12 cellular contexts compared by ENCODE assay signal in the genomic region with DNA sequence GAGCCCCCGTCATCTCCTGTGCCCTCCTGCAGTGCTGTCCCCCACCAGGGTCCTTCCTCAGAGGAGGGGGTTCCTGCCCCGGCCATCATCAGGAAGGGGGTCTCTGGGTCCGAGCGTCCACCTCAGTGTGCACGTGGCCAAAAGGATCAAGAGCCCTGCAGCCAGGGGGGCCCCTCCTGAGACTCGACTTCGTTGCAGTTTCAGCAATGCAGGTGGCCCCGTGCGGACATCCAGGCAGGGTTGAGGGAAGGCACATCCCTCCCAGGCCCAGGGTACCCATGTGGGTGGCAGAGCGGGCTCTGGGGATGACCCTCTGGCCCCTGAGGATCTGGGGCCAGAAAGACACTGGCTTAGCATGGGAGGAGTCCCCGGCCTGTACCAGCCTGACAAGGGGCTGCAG. TPM values are rescaled to one million over a fixed set of nuclear protein-coding genes. Genes with fewer than 3 reads are reported as not detected.
A peak's percentile ranks its signal among the peaks of the same experiment; 100 is the strongest.
DNase-seq lines count a peak whose midpoint lies in the region; ATAC-seq, FAIRE-seq and TF ChIP-seq lines count a peak whose summit lies in the region.
"Had no signal": no experiment of that assay in that cellular context is flagged by ENCODE, and none has a peak within 500 bp of the region (broad histone marks: within the 10 kb centered on the region; RNA-seq: fewer than 3 reads in every experiment).

No MANE protein-coding gene starts in this region.

- intact Hi-C loops in Panc1 (cut with micrococcal nuclease; ENCODE audit: unreplicated experiment) = no loop called here
- intact Hi-C loops in transverse colon (cut with DNase I; ENCODE audit: low total_unique reads) = no loop called here

- peaks cover 3% of the 10 kb centered on the region for H3K27me3 Mint-ChIP-seq in nephron progenitor cell (ENCODE audit: low read depth, poor library complexity)

- no peak overlapping the region for H3K27ac Mint-ChIP-seq in nephron progenitor cell
- H3K27ac Mint-ChIP-seq: natural killer cell had no signal

- TF ChIP-seq CTCF in Panc1 (IDR thresholded peaks at IDR 0.05) (no peak), transverse colon (IDR thresholded peaks at IDR 0.05) (no peak), WERI-Rb-1 (IDR thresholded peaks at IDR 0.05; ENCODE audit: low read depth, low read length) (no peak), nephron progenitor cell (IDR thresholded peaks at IDR 0.05) (no peak)

- CTCF ChIA-PET in Panc1 (lab: Charles Lee) = no interaction called here

- no peak for TF ChIP-seq POLR2A in transverse colon (IDR thresholded peaks at IDR 0.05)
- TF ChIP-seq POLR2A in H54 (IDR thresholded peaks at IDR 0.05; ENCODE audit: low read depth, low read length) = no peak

- peak overlapping the region in 1 of 2 experiments; percentile 30; a peak in 2 of 4 replicates for H3K4me3 ChIP-seq in Panc1 (ENCODE audit: low read depth in 2 of 2, low read length in 2 of 2)
- H3K4me3 ChIP-seq in muscle layer of colon (ENCODE audit: low read depth in 1 of 2, low read length in 2 of 2) = peak overlapping the region in 1 of 2 donors; percentile 23
- no peak overlapping the region for H3K4me3 ChIP-seq in transverse colon
- H3K4me3 ChIP-seq in WERI-Rb-1 (ENCODE audit: low read depth, low read length) = no peak overlapping the region

- in situ Hi-C loops in Panc1 (cut with HindIII; ENCODE audit: low pct_unique_long_range_greater_than_20kb, low sequenced_read_pairs) = no loop called here
- in situ Hi-C loops in transverse colon (cut with MboI; ENCODE audit: low pct_ligation_motif_present in 1 of 4, low pct_unique_long_range_greater_than_20kb in 1 of 4, low sequenced_read_pairs in 3 of 4) = no loop called here

- H3K36me3 Mint-ChIP-seq in nephron progenitor cell (ENCODE audit: low read depth) = peaks cover 64% of the 10 kb centered on the region
- H3K36me3 Mint-ChIP-seq: natural killer cell had no signal

- DNase-seq in Panc1 (ENCODE audit: low read depth, low spot score) (no peak), epithelial cell of prostate (ENCODE audit: low read depth, low spot score) (no peak), transverse colon (no peak), WERI-Rb-1 (no peak), H54 (ENCODE audit: insufficient read length, low spot score) (no peak), nephron progenitor cell (no peak)
- DNase-seq: activated CD4-positive, alpha-beta T cell treated with anti-CD3 and anti-CD28 coated beads for 4 hours; natural killer cell; NCI-H1694; NCI-H69 had no signal

- 76% methylated on average over 11 of the region's 11 CpGs; no CpG with 5 or more reads in 1 of the 2 donors for WGBS in transverse colon (ENCODE audit: low coverage in 1 of 2), 2 donors

- peak; percentile 39 for ATAC-seq in Panc1
- no peak for ATAC-seq in GM19452 (IDR thresholded peaks at IDR 0.05; ENCODE audit: unreplicated experiment)
- ATAC-seq: natural killer cell had no signal

- no peak for TF ChIP-seq EP300 in transverse colon (IDR thresholded peaks at IDR 0.05; ENCODE audit: low read depth)

- POLR2A ChIA-PET in Panc1 (lab: Charles Lee) = no interaction called here

- no peaks in the 10 kb centered on the region for H3K27me3 ChIP-seq in Panc1 (ENCODE audit: control insufficient read depth, insufficient read depth, low read length)
- H3K27me3 ChIP-seq in muscle layer of colon (ENCODE audit: control insufficient read depth in 1 of 2, insufficient read depth in 2 of 2, low read length in 2 of 2) = no peaks in the 10 kb centered on the region
- H3K27me3 ChIP-seq in transverse colon = no peaks in the 10 kb centered on the region
- no peaks in the 10 kb centered on the region for H3K27me3 ChIP-seq in WERI-Rb-1 (ENCODE audit: insufficient read depth, low read depth, severe bottlenecking)

- peaks cover 47% of the 10 kb centered on the region for H3K4me1 Mint-ChIP-seq in nephron progenitor cell
- H3K4me1 Mint-ChIP-seq: natural killer cell had no signal

- H3K27ac ChIP-seq in Panc1 (ENCODE audit: low read length) = peak overlapping the region; percentile 95
- peak overlapping the region; percentile 29 for H3K27ac ChIP-seq in epithelial cell of prostate
- peak overlapping the region; percentile 84 for H3K27ac ChIP-seq in muscle layer of colon (ENCODE audit: low read depth, low read length)
- peak overlapping the region; percentile 72 to 89 (median 86) for H3K27ac ChIP-seq in transverse colon
- H3K27ac ChIP-seq in WERI-Rb-1 = no peak overlapping the region

- FAIRE-seq in H54 (lab: Jason Lieb, UNC) = no peak

- peak overlapping the region; percentile 24 for H3K9ac ChIP-seq in muscle layer of colon (ENCODE audit: low read length)

- peaks cover 49% of the 10 kb centered on the region for H3K4me1 ChIP-seq in Panc1 (ENCODE audit: control insufficient read depth, insufficient read depth, low read length)
- H3K4me1 ChIP-seq in muscle layer of colon (ENCODE audit: insufficient read depth, low read length) = peaks cover 81% of the 10 kb centered on the region
- peaks cover 19 to 27% (median 21%) of the 10 kb centered on the region in 4 donors for H3K4me1 ChIP-seq in transverse colon

- H3K4me3 Mint-ChIP-seq in nephron progenitor cell = no peak overlapping the region
- H3K4me3 Mint-ChIP-seq: natural killer cell had no signal

- H3K9me3 ChIP-seq in Panc1 (ENCODE audit: control insufficient read depth, insufficient read depth, low read depth, low read length) (no peaks in the 10 kb centered on the region), muscle layer of colon (ENCODE audit: low read length) (no peaks in the 10 kb centered on the region), transverse colon (no peaks in the 10 kb centered on the region), WERI-Rb-1 (ENCODE audit: severe bottlenecking) (no peaks in the 10 kb centered on the region)

- no peaks in the 10 kb centered on the region; the same call in 1 of the 2 replicates for H3K36me3 ChIP-seq in Panc1 (ENCODE audit: control insufficient read depth, insufficient read depth, low read length)
- peaks cover 15% of the 10 kb centered on the region for H3K36me3 ChIP-seq in muscle layer of colon (ENCODE audit: insufficient read depth, low read length)
- H3K36me3 ChIP-seq in transverse colon = peaks cover 0 to 6% (median 0%) of the 10 kb centered on the region in 4 donors
- H3K36me3 ChIP-seq in WERI-Rb-1 = peaks cover 16% of the 10 kb centered on the region

- no TSS peak for BruUV-seq in Panc1 (replicated peaks; lab: Mats Ljungman, UMichigan)

- peaks cover 11% of the 10 kb centered on the region for H3K9me3 Mint-ChIP-seq in nephron progenitor cell
- H3K9me3 Mint-ChIP-seq: natural killer cell had no signal

RNA-seq across cellular contexts. Expression of a gene that starts 41.3 kb away (rescaled TPM):
- total RNA-seq in Panc1 (2021; ENCODE audit: unreplicated experiment) = 171 TPM
- polyA plus RNA-seq in Panc1 (2012; ENCODE audit: insufficient read length) = 357 TPM
- total RNA-seq in transverse colon = 100 to 1,000 TPM in 1 of 4 donors, 10 to 100 TPM in 3; 72.6 to 138 (median 82.3) TPM
